Comparison of ENCODE assay signal across 8 cellular contexts in the genomic region with DNA sequence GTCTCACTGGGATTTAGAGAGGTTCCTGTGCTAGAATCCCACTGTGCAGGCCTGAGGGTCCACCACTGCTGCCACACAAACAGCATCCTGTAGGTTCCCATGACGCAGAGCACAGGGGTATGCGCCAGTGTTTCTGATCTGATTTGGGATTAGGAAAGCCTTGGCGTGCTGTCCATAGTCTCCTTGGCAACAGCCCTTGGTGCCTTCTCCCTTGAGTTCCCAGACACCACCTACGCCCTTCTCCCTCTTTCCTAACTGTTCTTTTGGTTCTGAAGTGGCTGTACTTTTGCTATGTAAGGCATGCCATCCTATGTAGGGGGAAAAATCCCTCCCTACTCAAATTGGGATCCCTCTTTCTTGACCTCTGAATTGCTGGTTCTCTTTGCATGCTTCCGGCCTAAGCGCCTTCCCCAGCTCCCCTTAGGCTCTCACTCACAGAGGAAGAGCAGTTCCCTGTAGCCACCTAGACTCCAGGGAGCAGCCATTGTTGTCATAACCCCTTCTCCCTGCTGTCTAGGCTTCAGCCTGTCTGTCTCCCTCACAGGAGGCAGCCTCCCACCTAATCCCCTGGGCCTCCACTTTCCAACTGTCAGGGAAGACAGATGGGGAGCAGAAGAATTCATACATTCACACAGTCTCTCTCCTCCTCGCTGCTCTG. TPM values are rescaled to one million over a fixed set of nuclear protein-coding genes. Genes with fewer than 3 reads are reported as not detected.
DNase-seq lines count a peak whose midpoint lies in the region; ATAC-seq and TF ChIP-seq lines count a peak whose summit lies in the region.

No MANE protein-coding gene starts in this region.

- no peak overlapping the region; the same call in 1 of the 2 replicates for H3K14ac ChIP-seq in IMR-90 (replicated peaks; ENCODE audit: low read depth, low read length)

- dilution Hi-C loops in IMR-90 (cut with HindIII; ENCODE audit: low sequenced_read_pairs, unreplicated experiment) = no loop called here

- 63% methylated on average over 3 of the region's 7 CpGs; no CpG with 5 or more reads in 1 of the 2 experiments for WGBS in IMR-90 (ENCODE audit: extremely low coverage in 2 of 2, insufficient read length in 1 of 2), 2 experiments
- 55 to 61% methylated on average over 7 of the region's 7 CpGs for WGBS in thyroid gland, 2 donors

- H2BK5ac ChIP-seq in IMR-90 (ENCODE audit: low read depth, low read length, poor library complexity, severe bottlenecking) = no peak overlapping the region

- no peak overlapping the region for H2BK120ac ChIP-seq in IMR-90 (ENCODE audit: low read depth, low read length)

- H3K27me3 ChIP-seq in IMR-90 (ENCODE audit: control insufficient read depth, insufficient read depth, low read length) (peaks cover 4% of the 10 kb centered on the region), thyroid gland (no peaks in the 10 kb centered on the region)

- BruUV-seq in IMR-90 (replicated peaks; lab: Mats Ljungman, UMichigan) = no TSS peak

- POLR2A ChIA-PET in IMR-90 (lab: Charles Lee; ENCODE audit: unreplicated experiment) = no interaction called here

- H3K9me3 ChIP-seq in IMR-90 (ENCODE audit: control insufficient read depth, insufficient read depth, low read length) (no peaks in the 10 kb centered on the region), thyroid gland (no peaks in the 10 kb centered on the region)

- no peak overlapping the region for H2BK15ac ChIP-seq in IMR-90 (ENCODE audit: low read depth, low read length)

- no peak overlapping the region for H3K23ac ChIP-seq in IMR-90 (ENCODE audit: low read depth, low read length)

- H3K27me3 Mint-ChIP-seq in activated CD8-positive, alpha-beta memory T cell treated with anti-CD3 and anti-CD28 coated beads, Interleukin-2, amount 10 ng/mL, durations not matched to agents 7 days and 5 days = no peaks in the 10 kb centered on the region

- no peak overlapping the region for H3K18ac ChIP-seq in IMR-90 (ENCODE audit: low read depth, low read length)

- H4K91ac ChIP-seq in IMR-90 (ENCODE audit: insufficient read depth, low read depth, low read length) = no peak overlapping the region

- in situ Hi-C loops in IMR-90 (cut with MboI; ENCODE audit: low sequenced_read_pairs) = no loop called here

- TF ChIP-seq POLR2A in IMR-90 (IDR thresholded peaks at IDR 0.05; ENCODE audit: low read depth, low read length) (no peak), thyroid gland (IDR thresholded peaks at IDR 0.05) (no peak)

- H3K4me1 ChIP-seq in IMR-90 (ENCODE audit: control insufficient read depth, insufficient read depth, low read length) = no peaks in the 10 kb centered on the region
- peaks cover 65 to 67% of the 10 kb centered on the region in 2 donors for H3K4me1 ChIP-seq in thyroid gland

- H3K9ac ChIP-seq in IMR-90 (ENCODE audit: low read depth, low read length) = no peak overlapping the region

- no peak overlapping the region for H2BK20ac ChIP-seq in IMR-90 (ENCODE audit: low read depth, low read length)

- ATAC-seq in activated CD8-positive, alpha-beta memory T cell treated with anti-CD3 and anti-CD28 coated beads, Interleukin-2, amount 10 ng/mL, durations not matched to agents 7 days and 5 days = no peak
- ATAC-seq in IMR-90 (ENCODE audit: low read depth) (no peak), HG03439 (IDR thresholded peaks at IDR 0.05; ENCODE audit: unreplicated experiment) (no peak)

- no peaks in the 10 kb centered on the region for H4K20me1 ChIP-seq in IMR-90 (ENCODE audit: insufficient read depth, low read length)

- H3K4me2 ChIP-seq in IMR-90 (ENCODE audit: low read depth, low read length) = no peak overlapping the region

- CTCF ChIA-PET in activated CD8-positive, alpha-beta memory T cell treated with anti-CD3 and anti-CD28 coated beads, Interleukin-2, amount 10 ng/mL, durations not matched to agents 7 days and 5 days (lab: Charles Lee) = no interaction called here
- CTCF ChIA-PET in IMR-90 (lab: Yijun Ruan, JAX) = no interaction called here

- no peak overlapping the region for H3K4me3 ChIP-seq in IMR-90 (ENCODE audit: insufficient read depth, low read depth, low read length)
- H3K4me3 ChIP-seq in fibroblast of the aortic adventitia (ENCODE audit: low read depth, low read length) = no peak overlapping the region
- no peak overlapping the region for H3K4me3 ChIP-seq in thyroid gland (replicated peaks in 1 of 3)

- intact Hi-C loops in IMR-90 (cut with micrococcal nuclease) (no loop called here), thyroid gland (cut with DNase I) (no loop called here)

- H3K4me1 Mint-ChIP-seq in activated CD8-positive, alpha-beta memory T cell treated with anti-CD3 and anti-CD28 coated beads, Interleukin-2, amount 10 ng/mL, durations not matched to agents 7 days and 5 days = peaks cover 8% of the 10 kb centered on the region

- no peak overlapping the region for H3K56ac ChIP-seq in IMR-90 (ENCODE audit: extremely low read depth, insufficient read depth, low read length)

- no peaks in the 10 kb centered on the region for H3K9me1 ChIP-seq in IMR-90 (ENCODE audit: insufficient read depth, low read length)

- peak overlapping the region; percentile 30 for H3K27ac Mint-ChIP-seq in activated CD8-positive, alpha-beta memory T cell treated with anti-CD3 and anti-CD28 coated beads, Interleukin-2, amount 10 ng/mL, durations not matched to agents 7 days and 5 days

- no peak overlapping the region; the same call in 1 of the 2 replicates for H3K4ac ChIP-seq in IMR-90 (ENCODE audit: low read depth, low read length)

- H3K27ac ChIP-seq in IMR-90 (ENCODE audit: insufficient read depth, low read length) (no peak overlapping the region), thyroid gland (peak overlapping the region; percentile 87 to 97 (median 89))

- H2AFZ ChIP-seq in IMR-90 (replicated peaks; ENCODE audit: low read length, poor library complexity) = peak overlapping the region; percentile 67

- H2AK5ac ChIP-seq in IMR-90 (ENCODE audit: low read depth, low read length) = no peak overlapping the region

- no peak for TF ChIP-seq RAD21 in IMR-90 (IDR thresholded peaks at IDR 0.05; ENCODE audit: low read length)

- H3K4me3 Mint-ChIP-seq in activated CD8-positive, alpha-beta memory T cell treated with anti-CD3 and anti-CD28 coated beads, Interleukin-2, amount 10 ng/mL, durations not matched to agents 7 days and 5 days = no peak overlapping the region

- H2AK9ac ChIP-seq in IMR-90 (replicated peaks; ENCODE audit: low read depth, low read length, poor library complexity) = no peak overlapping the region

- no peaks in the 10 kb centered on the region for H3K36me3 Mint-ChIP-seq in activated CD8-positive, alpha-beta memory T cell treated with anti-CD3 and anti-CD28 coated beads, Interleukin-2, amount 10 ng/mL, durations not matched to agents 7 days and 5 days

- no peak overlapping the region for H4K8ac ChIP-seq in IMR-90 (ENCODE audit: low read depth in 2 of 2, low read length in 2 of 2)

- DNase-seq in activated CD8-positive, alpha-beta memory T cell treated with anti-CD3 and anti-CD28 coated beads, Interleukin-2, amount 10 ng/mL, durations not matched to agents 7 days and 5 days = no peak
- no peak for DNase-seq in activated CD8-positive, alpha-beta memory T cell treated with anti-CD3 and anti-CD28 coated beads, Interleukin-2, amount 50 U/mL, for 4 hours
- DNase-seq in IMR-90 (no peak), fibroblast of the aortic adventitia (ENCODE audit: low read depth) (peak; percentile 50), thyroid gland (peak in 1 of 2 donors; percentile 24), DMS153 treated with DMSO at 0.1 percent for 48 hours (lab: John Stamatoyannopoulos, UW; ENCODE audit: unreplicated experiment) (no peak)
- DNase-seq in activated CD4-positive, alpha-beta T cell treated with anti-CD3 and anti-CD28 coated beads for 4 hours = no peak

- H4K5ac ChIP-seq in IMR-90 (ENCODE audit: low read depth, low read length) = no peak overlapping the region

- no peaks in the 10 kb centered on the region for H3K79me1 ChIP-seq in IMR-90 (ENCODE audit: low read depth in 1 of 2, low read length in 2 of 2)

- H3K36me3 ChIP-seq in IMR-90 (ENCODE audit: control insufficient read depth, insufficient read depth, low read length) (no peaks in the 10 kb centered on the region), thyroid gland (no peaks in the 10 kb centered on the region)

- H3K9me3 Mint-ChIP-seq in activated CD8-positive, alpha-beta memory T cell treated with anti-CD3 and anti-CD28 coated beads, Interleukin-2, amount 10 ng/mL, durations not matched to agents 7 days and 5 days (ENCODE audit: low read depth) = peaks cover 2% of the 10 kb centered on the region

- TF ChIP-seq CTCF in IMR-90 (conservative IDR thresholded peaks at IDR 0.05; ENCODE audit: low read depth, low read length) (no peak), fibroblast of the aortic adventitia (IDR thresholded peaks at IDR 0.05; ENCODE audit: insufficient read depth, low read length) (no peak), thyroid gland (IDR thresholded peaks at IDR 0.05) (no peak)

TF ChIP-seq in IMR-90, 13 proteins besides CTCF, POLR2A, EP300 and RAD21:
- no peak for TF ChIP-seq MAFK (IDR thresholded peaks at IDR 0.05; ENCODE audit: low read depth, low read length)
- TF ChIP-seq FOS (IDR thresholded peaks at IDR 0.05; ENCODE audit: low read depth, low read length) = no peak
- TF ChIP-seq MAZ (IDR thresholded peaks at IDR 0.05; ENCODE audit: borderline replicate concordance, low read depth, low read length) = no peak
- no peak for TF ChIP-seq SMC3 (IDR thresholded peaks at IDR 0.05; ENCODE audit: low read depth, low read length)
TF ChIP-seq in IMR-90: peak in this region for 0.

RNA-seq across cellular contexts. Expression of a gene that starts 14.8 kb away (rescaled TPM):
- total RNA-seq in activated CD8-positive, alpha-beta memory T cell treated with anti-CD3 and anti-CD28 coated beads, Interleukin-2, amount 10 ng/mL, durations not matched to agents 7 days and 5 days = 10 to 100 TPM; 14.2 to 15.0 TPM
- 16.7 and 19.5 TPM in 2 replicates for total RNA-seq in IMR-90 (2012; rRNA removed)
- polyA plus RNA-seq in IMR-90 (2012; rRNA removed) = 4.7 and 5.5 TPM in 2 replicates
- 1.0 and 1.5 TPM in 2 replicates for polyA plus RNA-seq in IMR-90 (2012; cell fraction: cytosol; rRNA removed)
- 3.7 and 25.8 TPM in 2 replicates for polyA plus RNA-seq in IMR-90 (2012; cell fraction: nucleus; rRNA removed; ENCODE audit: low replicate concordance)
- 5.5 and 15.0 TPM in 2 replicates for total RNA-seq in fibroblast of the aortic adventitia (ENCODE audit: low replicate concordance)
- 10 to 100 TPM; 32.5 to 49.8 (median 41.6) TPM for total RNA-seq in thyroid gland
